In genomic region chr16:57665541-57665940, GRCh38 we compare ENCODE assay signal across 35 cellular contexts. TPM values are rescaled to one million over a fixed set of nuclear protein-coding genes. Genes with fewer than 3 reads are reported as not detected.
"Had no signal": no experiment of that assay in that cellular context is flagged by ENCODE, and none has a peak within 500 bp of the region (broad histone marks: within the 10 kb centered on the region; RNA-seq: fewer than 3 reads in every experiment).

No MANE protein-coding gene starts in this region.

- H3K27ac Mint-ChIP-seq: activated CD4-positive, alpha-beta memory T cell treated with anti-CD3 and anti-CD28 coated beads for 36 hours; activated CD4-positive, alpha-beta T cell treated with anti-CD3 and anti-CD28 coated beads for 36 hours; activated CD4-positive, alpha-beta T cell treated with anti-CD3 and anti-CD28 coated beads, Interleukin-2, amount 10 ng/mL, durations not matched to agents 24 days and 14 days; activated CD8-positive, alpha-beta memory T cell treated with anti-CD3 and anti-CD28 coated beads, Interleukin-2, amount 10 ng/mL, durations not matched to agents 7 days and 5 days; activated CD8-positive, alpha-beta T cell treated with anti-CD3 and anti-CD28 coated beads, Interleukin-2, amount 10 ng/mL, durations not matched to agents 7 days and 5 days; activated naive CD8-positive, alpha-beta T cell treated with anti-CD3 and anti-CD28 coated beads for 36 hours; activated naive CD8-positive, alpha-beta T cell treated with anti-CD3 and anti-CD28 coated beads, Interleukin-2, amount 50 U/mL, for 24 hours; activated T-helper 1 cell treated with anti-CD3 and anti-CD28 coated beads, Interleukin-12 subunit alpha, Interleukin-12 subunit beta, Interleukin-2, Interleukin-4 antibody, amounts not matched to agents 30 ng/mL and 10 ng/mL and 1 ng/mL, durations not matched to agents 14 hours and 24 hours and 36 hours had no signal

- H3K27ac ChIP-seq: adrenal gland, ascending aorta, breast epithelium, cardiac muscle cell, colonic mucosa, dorsolateral prefrontal cortex, esophagus muscularis mucosa, foreskin keratinocyte, gastrocnemius medialis had no signal

- H3K36me3 ChIP-seq: ascending aorta, breast epithelium, cardiac muscle cell, colonic mucosa, gastrocnemius medialis had no signal

- H3K9me3 Mint-ChIP-seq: activated CD4-positive, alpha-beta memory T cell treated with anti-CD3 and anti-CD28 coated beads for 36 hours; activated CD4-positive, alpha-beta T cell treated with anti-CD3 and anti-CD28 coated beads, Interleukin-2, amount 10 ng/mL, durations not matched to agents 24 days and 14 days; activated naive CD8-positive, alpha-beta T cell treated with anti-CD3 and anti-CD28 coated beads for 36 hours; activated naive CD8-positive, alpha-beta T cell treated with anti-CD3 and anti-CD28 coated beads, Interleukin-2, amount 50 U/mL, for 24 hours; activated T-helper 1 cell treated with anti-CD3 and anti-CD28 coated beads, Interleukin-12 subunit alpha, Interleukin-12 subunit beta, Interleukin-2, Interleukin-4 antibody, amounts not matched to agents 30 ng/mL and 10 ng/mL and 1 ng/mL, durations not matched to agents 14 hours and 24 hours and 36 hours; effector memory CD8-positive, alpha-beta T cell had no signal

- H3K9me3 ChIP-seq: adrenal gland, ascending aorta, breast epithelium, colonic mucosa, esophagus muscularis mucosa, gastrocnemius medialis had no signal

- H3K36me3 Mint-ChIP-seq: activated CD4-positive, alpha-beta memory T cell treated with anti-CD3 and anti-CD28 coated beads for 36 hours; activated CD8-positive, alpha-beta memory T cell treated with anti-CD3 and anti-CD28 coated beads, Interleukin-2, amount 10 ng/mL, durations not matched to agents 7 days and 5 days; activated naive CD8-positive, alpha-beta T cell treated with anti-CD3 and anti-CD28 coated beads for 36 hours had no signal

- H3K4me1 ChIP-seq: adrenal gland, ascending aorta, breast epithelium, colonic mucosa, foreskin keratinocyte, gastrocnemius medialis had no signal

- H3K4me3 ChIP-seq: adrenal gland, ascending aorta, breast epithelium, cardiac muscle cell, colonic mucosa, dorsolateral prefrontal cortex, esophagus muscularis mucosa, gastrocnemius medialis had no signal

- H3K27me3 Mint-ChIP-seq: activated CD4-positive, alpha-beta memory T cell treated with anti-CD3 and anti-CD28 coated beads for 36 hours; activated CD4-positive, alpha-beta T cell treated with anti-CD3 and anti-CD28 coated beads for 36 hours; activated naive CD8-positive, alpha-beta T cell treated with anti-CD3 and anti-CD28 coated beads for 36 hours; activated naive CD8-positive, alpha-beta T cell treated with anti-CD3 and anti-CD28 coated beads, Interleukin-2, amount 50 U/mL, for 24 hours; effector memory CD8-positive, alpha-beta T cell had no signal

- H3K4me1 Mint-ChIP-seq: activated CD4-positive, alpha-beta T cell treated with anti-CD3 and anti-CD28 coated beads for 36 hours; activated CD4-positive, alpha-beta T cell treated with anti-CD3 and anti-CD28 coated beads, Interleukin-2, amount 10 ng/mL, durations not matched to agents 24 days and 14 days; activated naive CD8-positive, alpha-beta T cell treated with anti-CD3 and anti-CD28 coated beads for 36 hours; activated naive CD8-positive, alpha-beta T cell treated with anti-CD3 and anti-CD28 coated beads, Interleukin-2, amount 50 U/mL, for 24 hours had no signal

- H3K4me3 Mint-ChIP-seq: activated CD4-positive, alpha-beta memory T cell treated with anti-CD3 and anti-CD28 coated beads for 36 hours; activated CD4-positive, alpha-beta T cell treated with anti-CD3 and anti-CD28 coated beads for 36 hours; activated CD4-positive, alpha-beta T cell treated with anti-CD3 and anti-CD28 coated beads, Interleukin-2, amount 10 ng/mL, durations not matched to agents 24 days and 14 days; activated CD8-positive, alpha-beta memory T cell treated with anti-CD3 and anti-CD28 coated beads, Interleukin-2, amount 10 ng/mL, durations not matched to agents 7 days and 5 days; activated CD8-positive, alpha-beta T cell treated with anti-CD3 and anti-CD28 coated beads, Interleukin-2, amount 10 ng/mL, durations not matched to agents 7 days and 5 days; activated naive CD8-positive, alpha-beta T cell treated with anti-CD3 and anti-CD28 coated beads for 36 hours; activated naive CD8-positive, alpha-beta T cell treated with anti-CD3 and anti-CD28 coated beads, Interleukin-2, amount 50 U/mL, for 24 hours; activated T-helper 1 cell treated with anti-CD3 and anti-CD28 coated beads, Interleukin-12 subunit alpha, Interleukin-12 subunit beta, Interleukin-2, Interleukin-4 antibody, amounts not matched to agents 30 ng/mL and 10 ng/mL and 1 ng/mL, durations not matched to agents 14 hours and 24 hours and 36 hours; brain; effector memory CD8-positive, alpha-beta T cell had no signal

- ATAC-seq: activated CD4-positive, alpha-beta T cell treated with anti-CD3 and anti-CD28 coated beads for 36 hours; activated CD8-positive, alpha-beta memory T cell treated with anti-CD3 and anti-CD28 coated beads, Interleukin-2, amount 10 ng/mL, durations not matched to agents 7 days and 5 days; activated CD8-positive, alpha-beta T cell treated with anti-CD3 and anti-CD28 coated beads, Interleukin-2, amount 10 ng/mL, durations not matched to agents 7 days and 5 days; activated naive CD8-positive, alpha-beta T cell treated with anti-CD3 and anti-CD28 coated beads, Interleukin-2, amount 50 U/mL, for 24 hours; effector memory CD8-positive, alpha-beta T cell; foreskin keratinocyte; gastrocnemius medialis had no signal

- DNase-seq: activated CD4-positive, alpha-beta memory T cell treated with anti-CD3 and anti-CD28 coated beads for 36 hours; activated CD4-positive, alpha-beta T cell treated with anti-CD3 and anti-CD28 coated beads for 36 hours; activated CD4-positive, alpha-beta T cell treated with anti-CD3 and anti-CD28 coated beads, Interleukin-2, amount 10 ng/mL, durations not matched to agents 24 days and 14 days; activated CD4-positive, CD25-positive, alpha-beta regulatory T cell; activated CD4-positive, CD25-positive, alpha-beta regulatory T cell treated with anti-CD3 and anti-CD28 coated beads, Interleukin-2, amount 50 U/mL, for 72 hours; activated CD8-positive, alpha-beta memory T cell treated with anti-CD3 and anti-CD28 coated beads, Interleukin-2, amount 10 ng/mL, durations not matched to agents 7 days and 5 days; activated CD8-positive, alpha-beta memory T cell treated with anti-CD3 and anti-CD28 coated beads, Interleukin-2, amount 50 U/mL, for 4 hours; activated CD8-positive, alpha-beta T cell treated with anti-CD3 and anti-CD28 coated beads, Interleukin-2, amount 10 ng/mL, durations not matched to agents 7 days and 5 days; activated gamma-delta T cell; activated naive CD4-positive, alpha-beta T cell; activated naive CD4-positive, alpha-beta T cell treated with anti-CD3 and anti-CD28 coated beads, Interleukin-2, amount 50 U/mL, for 16 hours; activated naive CD8-positive, alpha-beta T cell treated with anti-CD3 and anti-CD28 coated beads for 36 hours; activated naive CD8-positive, alpha-beta T cell treated with anti-CD3 and anti-CD28 coated beads, Interleukin-2, amount 50 U/mL, for 24 hours; activated T-cell treated with anti-CD3 and anti-CD28 coated beads, Interleukin-2, amount 50 U/mL, for 1 hour; activated T-cell treated with anti-CD3 and anti-CD28 coated beads, Interleukin-2, amount 50 U/mL, for 48 hours; adrenal gland; central memory CD4-positive, alpha-beta T cell; cerebellar nuclear complex; colonic mucosa; dorsolateral prefrontal cortex; effector CD4-positive, alpha-beta T cell; effector memory CD8-positive, alpha-beta T cell; erythroblast; foreskin keratinocyte; gastrocnemius medialis; glutamatergic neuron; T-helper 2 cell had no signal

- H3K27me3 ChIP-seq: adrenal gland, ascending aorta, breast epithelium, cardiac muscle cell, colonic mucosa, dorsolateral prefrontal cortex, foreskin keratinocyte, gastrocnemius medialis had no signal

RNA-seq across cellular contexts. Expression of gene ADGRG3, which starts 2.6 kb away (rescaled TPM):
- total RNA-seq: activated CD4-positive, alpha-beta memory T cell treated with anti-CD3 and anti-CD28 coated beads for 36 hours; activated CD4-positive, alpha-beta T cell treated with anti-CD3 and anti-CD28 coated beads for 36 hours; activated CD4-positive, alpha-beta T cell treated with anti-CD3 and anti-CD28 coated beads, Interleukin-2, amount 10 ng/mL, durations not matched to agents 24 days and 14 days; activated CD8-positive, alpha-beta memory T cell treated with anti-CD3 and anti-CD28 coated beads for 36 hours; activated CD8-positive, alpha-beta memory T cell treated with anti-CD3 and anti-CD28 coated beads, Interleukin-2, amount 10 ng/mL, durations not matched to agents 7 days and 5 days; activated naive CD8-positive, alpha-beta T cell treated with anti-CD3 and anti-CD28 coated beads for 36 hours; activated T-helper 1 cell treated with anti-CD3 and anti-CD28 coated beads, Interleukin-12 subunit alpha, Interleukin-12 subunit beta, Interleukin-2, Interleukin-4 antibody, amounts not matched to agents 30 ng/mL and 10 ng/mL and 1 ng/mL, durations not matched to agents 14 hours and 24 hours and 36 hours; ascending aorta; cardiac muscle cell; foreskin keratinocyte; T-helper 1 cell treated with Interleukin-12 subunit alpha and Interleukin-12 subunit beta and Interleukin-4 antibody, amounts not matched to agents 30 ng/mL and 1 ng/mL, for 36 hours had no signal

RNA-seq across cellular contexts. Expression of gene DRC7, which starts 29.1 kb away (rescaled TPM):
- total RNA-seq: activated CD4-positive, alpha-beta memory T cell treated with anti-CD3 and anti-CD28 coated beads for 36 hours; activated CD4-positive, alpha-beta T cell treated with anti-CD3 and anti-CD28 coated beads, Interleukin-2, amount 10 ng/mL, durations not matched to agents 24 days and 14 days; activated CD8-positive, alpha-beta memory T cell treated with anti-CD3 and anti-CD28 coated beads for 36 hours; activated CD8-positive, alpha-beta memory T cell treated with anti-CD3 and anti-CD28 coated beads, Interleukin-2, amount 10 ng/mL, durations not matched to agents 7 days and 5 days; activated naive CD8-positive, alpha-beta T cell treated with anti-CD3 and anti-CD28 coated beads for 36 hours; activated T-helper 1 cell treated with anti-CD3 and anti-CD28 coated beads, Interleukin-12 subunit alpha, Interleukin-12 subunit beta, Interleukin-2, Interleukin-4 antibody, amounts not matched to agents 30 ng/mL and 10 ng/mL and 1 ng/mL, durations not matched to agents 14 hours and 24 hours and 36 hours; adrenal gland; ascending aorta; colonic mucosa; foreskin keratinocyte; gastrocnemius medialis; T-helper 1 cell treated with Interleukin-12 subunit alpha and Interleukin-12 subunit beta and Interleukin-4 antibody, amounts not matched to agents 30 ng/mL and 1 ng/mL, for 36 hours had no signal

RNA-seq across cellular contexts. Expression of gene ADGRG1, which starts 37.1 kb away (rescaled TPM):
- total RNA-seq: cardiac muscle cell had no signal
